Comparison of ENCODE assay signal across 1 cellular context in the genomic region with DNA sequence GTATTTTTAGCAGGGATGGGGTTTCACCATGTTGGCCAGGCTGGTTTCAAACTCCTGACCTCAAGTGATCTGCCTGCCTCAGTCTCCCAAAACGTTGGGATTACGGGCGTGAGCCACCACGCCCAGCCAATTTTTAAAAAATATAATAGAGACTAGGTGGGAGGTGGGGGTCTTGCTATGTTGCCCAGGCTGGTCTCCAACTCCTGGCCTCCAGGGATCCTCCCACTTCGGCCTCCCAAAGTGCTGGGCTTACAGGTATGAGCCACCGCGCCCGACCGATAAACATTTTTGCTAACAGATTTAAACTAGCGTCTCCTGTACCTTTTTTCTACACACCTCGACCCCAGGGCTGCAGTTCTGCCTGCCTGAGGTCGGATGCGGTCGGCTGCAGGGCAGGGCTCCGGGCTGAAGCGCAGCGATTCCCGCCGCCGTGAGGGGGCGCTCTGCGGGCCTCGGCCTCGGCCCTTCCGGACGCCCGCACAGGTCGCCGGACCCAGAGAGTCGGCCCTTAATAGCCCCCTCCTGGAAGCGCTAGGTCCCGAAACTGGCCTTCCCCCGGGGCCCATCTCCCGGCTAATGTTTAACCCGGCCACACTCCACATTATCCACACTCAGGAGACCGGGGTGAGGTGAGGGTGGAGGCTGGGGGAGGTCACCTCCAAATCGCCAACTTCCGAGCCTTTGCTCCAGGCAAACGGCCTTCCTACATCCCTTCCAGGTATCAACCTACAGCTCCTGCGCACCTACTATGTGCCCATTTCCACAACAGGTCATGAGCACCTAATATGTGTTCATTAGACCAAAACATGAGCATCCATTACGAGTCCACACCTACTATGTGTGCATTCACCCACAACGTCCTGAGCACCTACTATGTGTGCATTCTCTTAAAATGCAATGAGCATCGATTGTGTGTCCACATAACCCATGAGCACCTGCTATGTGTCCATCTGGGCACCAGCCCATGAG.
TF ChIP-seq lines count a peak whose summit lies in the region.

No MANE protein-coding gene starts in this region.

TF ChIP-seq in GM12878, 131 proteins besides CTCF, POLR2A, EP300 and RAD21 (continued from another document):
- TF ChIP-seq, protein P1, sequence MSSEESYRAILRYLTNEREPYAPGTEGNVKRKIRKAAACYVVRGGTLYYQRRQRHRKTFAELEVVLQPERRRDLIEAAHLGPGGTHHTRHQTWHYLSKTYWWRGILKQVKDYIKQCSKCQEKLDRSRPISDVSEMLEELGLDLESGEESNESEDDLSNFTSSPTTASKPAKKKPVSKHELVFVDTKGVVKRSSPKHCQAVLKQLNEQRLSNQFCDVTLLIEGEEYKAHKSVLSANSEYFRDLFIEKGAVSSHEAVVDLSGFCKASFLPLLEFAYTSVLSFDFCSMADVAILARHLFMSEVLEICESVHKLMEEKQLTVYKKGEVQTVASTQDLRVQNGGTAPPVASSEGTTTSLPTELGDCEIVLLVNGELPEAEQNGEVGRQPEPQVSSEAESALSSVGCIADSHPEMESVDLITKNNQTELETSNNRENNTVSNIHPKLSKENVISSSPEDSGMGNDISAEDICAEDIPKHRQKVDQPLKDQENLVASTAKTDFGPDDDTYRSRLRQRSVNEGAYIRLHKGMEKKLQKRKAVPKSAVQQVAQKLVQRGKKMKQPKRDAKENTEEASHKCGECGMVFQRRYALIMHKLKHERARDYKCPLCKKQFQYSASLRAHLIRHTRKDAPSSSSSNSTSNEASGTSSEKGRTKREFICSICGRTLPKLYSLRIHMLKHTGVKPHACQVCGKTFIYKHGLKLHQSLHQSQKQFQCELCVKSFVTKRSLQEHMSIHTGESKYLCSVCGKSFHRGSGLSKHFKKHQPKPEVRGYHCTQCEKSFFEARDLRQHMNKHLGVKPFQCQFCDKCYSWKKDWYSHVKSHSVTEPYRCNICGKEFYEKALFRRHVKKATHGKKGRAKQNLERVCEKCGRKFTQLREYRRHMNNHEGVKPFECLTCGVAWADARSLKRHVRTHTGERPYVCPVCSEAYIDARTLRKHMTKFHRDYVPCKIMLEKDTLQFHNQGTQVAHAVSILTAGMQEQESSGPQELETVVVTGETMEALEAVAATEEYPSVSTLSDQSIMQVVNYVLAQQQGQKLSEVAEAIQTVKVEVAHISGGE (CRISPR knock-in tag; IDR thresholded peaks at IDR 0.05): no peak
- TF ChIP-seq USF2 (IDR thresholded peaks at IDR 0.05; ENCODE audit: borderline replicate concordance, low read depth, low read length): no peak
- TF ChIP-seq SUPT20H (IDR thresholded peaks at IDR 0.05; ENCODE audit: borderline replicate concordance, control insufficient read depth, low read depth, low read length): no peak
- TF ChIP-seq, protein P2, sequence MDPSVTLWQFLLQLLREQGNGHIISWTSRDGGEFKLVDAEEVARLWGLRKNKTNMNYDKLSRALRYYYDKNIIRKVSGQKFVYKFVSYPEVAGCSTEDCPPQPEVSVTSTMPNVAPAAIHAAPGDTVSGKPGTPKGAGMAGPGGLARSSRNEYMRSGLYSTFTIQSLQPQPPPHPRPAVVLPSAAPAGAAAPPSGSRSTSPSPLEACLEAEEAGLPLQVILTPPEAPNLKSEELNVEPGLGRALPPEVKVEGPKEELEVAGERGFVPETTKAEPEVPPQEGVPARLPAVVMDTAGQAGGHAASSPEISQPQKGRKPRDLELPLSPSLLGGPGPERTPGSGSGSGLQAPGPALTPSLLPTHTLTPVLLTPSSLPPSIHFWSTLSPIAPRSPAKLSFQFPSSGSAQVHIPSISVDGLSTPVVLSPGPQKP (IDR thresholded peaks at IDR 0.05; ENCODE audit: low read depth, low read length): no peak
- TF ChIP-seq MYC (IDR thresholded peaks at IDR 0.05; ENCODE audit: insufficient read depth, insufficient read length, insufficient replicate concordance, low read length, severe bottlenecking): no peak
- TF ChIP-seq SMC3 (IDR thresholded peaks at IDR 0.05; ENCODE audit: borderline replicate concordance, low read length): peak; percentile 35; the same call in 1 of the 2 replicates
- TF ChIP-seq ZNF384 (IDR thresholded peaks at IDR 0.05; ENCODE audit: borderline replicate concordance, low read depth, low read length): no peak
- no peak for TF ChIP-seq SUZ12 (IDR thresholded peaks at IDR 0.05; ENCODE audit: unreplicated experiment)
- TF ChIP-seq RAD51 (IDR thresholded peaks at IDR 0.05): no peak
- TF ChIP-seq ZNF217 (IDR thresholded peaks at IDR 0.05): peak; percentile 99
- peak; percentile 100 for TF ChIP-seq WRNIP1 (IDR thresholded peaks at IDR 0.05; ENCODE audit: borderline replicate concordance, low read depth, low read length)
- TF ChIP-seq YBX1 (IDR thresholded peaks at IDR 0.05): no peak
- TF ChIP-seq, protein P3, sequence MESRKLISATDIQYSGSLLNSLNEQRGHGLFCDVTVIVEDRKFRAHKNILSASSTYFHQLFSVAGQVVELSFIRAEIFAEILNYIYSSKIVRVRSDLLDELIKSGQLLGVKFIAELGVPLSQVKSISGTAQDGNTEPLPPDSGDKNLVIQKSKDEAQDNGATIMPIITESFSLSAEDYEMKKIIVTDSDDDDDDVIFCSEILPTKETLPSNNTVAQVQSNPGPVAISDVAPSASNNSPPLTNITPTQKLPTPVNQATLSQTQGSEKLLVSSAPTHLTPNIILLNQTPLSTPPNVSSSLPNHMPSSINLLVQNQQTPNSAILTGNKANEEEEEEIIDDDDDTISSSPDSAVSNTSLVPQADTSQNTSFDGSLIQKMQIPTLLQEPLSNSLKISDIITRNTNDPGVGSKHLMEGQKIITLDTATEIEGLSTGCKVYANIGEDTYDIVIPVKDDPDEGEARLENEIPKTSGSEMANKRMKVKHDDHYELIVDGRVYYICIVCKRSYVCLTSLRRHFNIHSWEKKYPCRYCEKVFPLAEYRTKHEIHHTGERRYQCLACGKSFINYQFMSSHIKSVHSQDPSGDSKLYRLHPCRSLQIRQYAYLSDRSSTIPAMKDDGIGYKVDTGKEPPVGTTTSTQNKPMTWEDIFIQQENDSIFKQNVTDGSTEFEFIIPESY (IDR thresholded peaks at IDR 0.05): no peak
